ENCODE assay signal across 1 cellular context in the genomic region with DNA sequence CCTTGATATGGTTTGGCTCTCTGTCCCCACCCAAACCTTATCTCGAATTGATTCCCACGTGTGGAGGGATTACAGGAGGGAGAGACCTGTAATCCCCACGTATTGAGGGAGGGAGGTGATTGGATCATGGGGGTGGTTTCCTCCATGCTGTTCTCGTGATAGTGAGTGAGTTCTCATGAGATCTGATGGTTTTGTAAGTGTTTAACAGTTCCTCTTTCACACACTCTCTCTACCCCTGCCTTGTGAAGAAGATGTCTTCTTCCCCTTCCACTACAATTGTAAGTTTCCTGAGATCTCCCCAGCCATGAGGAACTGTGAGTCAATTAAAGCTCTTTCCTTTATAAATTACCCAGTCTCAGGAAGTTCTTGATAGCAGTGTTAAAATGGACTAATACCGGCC. TPM values are rescaled to one million over a fixed set of nuclear protein-coding genes. Genes with fewer than 3 reads are reported as not detected.
"Had no signal": no experiment of that assay in that cellular context is flagged by ENCODE, and none has a peak within 500 bp of the region (broad histone marks: within the 10 kb centered on the region; RNA-seq: fewer than 3 reads in every experiment).

No MANE protein-coding gene starts in this region.

RNA-seq across cellular contexts. Expression of a gene that starts 42.6 kb away (rescaled TPM):
- polyA plus RNA-seq: IgD-negative memory B cell had no signal
